19 cellular contexts compared by ENCODE assay signal in genomic region chr7:65397730-65398142, GRCh38. TPM values are rescaled to one million over a fixed set of nuclear protein-coding genes. Genes with fewer than 3 reads are reported as not detected.
A peak's percentile ranks its signal among the peaks of the same experiment; 100 is the strongest.
DNase-seq lines count a peak whose midpoint lies in the region; ATAC-seq and TF ChIP-seq lines count a peak whose summit lies in the region.
"Had no signal": no experiment of that assay in that cellular context is flagged by ENCODE, and none has a peak within 500 bp of the region (broad histone marks: within the 10 kb centered on the region; RNA-seq: fewer than 3 reads in every experiment).

No MANE protein-coding gene starts in this region.

- H3K9me2 ChIP-seq in GM23338 (ENCODE audit: insufficient read depth), result no peaks in the 10 kb centered on the region

- peaks cover 16% of the 10 kb centered on the region for H4K20me1 ChIP-seq in GM23338 (replicated peaks; ENCODE audit: insufficient read depth)

- H3K27ac ChIP-seq in GM23338 (ENCODE audit: low read depth) (no peak overlapping the region), epithelial cell of prostate (no peak overlapping the region)
- H3K27ac ChIP-seq: adrenal gland, colonic mucosa, esophagus squamous epithelium, heart left ventricle, thoracic aorta had no signal

- TF ChIP-seq CTCF in GM23338 (conservative IDR thresholded peaks at IDR 0.05; ENCODE audit: low read depth in 2 of 2) (peak in 1 of 2 experiments; percentile 22; a peak in 1 of 4 replicates), progenitor cell of endocrine pancreas (IDR thresholded peaks at IDR 0.05; ENCODE audit: unreplicated experiment) (peak; percentile 10)

- no peak overlapping the region for H3K4me3 ChIP-seq in GM23338
- H3K4me3 ChIP-seq: adrenal gland, colonic mucosa, esophagus squamous epithelium, GM12878, heart left ventricle, thoracic aorta had no signal

- peak; percentile 60 for DNase-seq in GM23338 (ENCODE audit: low spot score)
- DNase-seq in epithelial cell of prostate (ENCODE audit: low read depth, low spot score), result peak; percentile 18
- no peak for DNase-seq in progenitor cell of endocrine pancreas (ENCODE audit: low spot score, unreplicated experiment)
- DNase-seq in activated T-cell treated with anti-CD3 and anti-CD28 coated beads, Interleukin-2, amount 50 U/mL, for 48 hours, result no peak
- no peak for DNase-seq in stimulated activated naive CD8-positive, alpha-beta T cell treated with anti-CD3 and anti-CD28 coated beads, Interleukin-15, Interleukin-2, amounts not matched to agents 100 U/mL and 50 U/mL, for 24 hours
- no peak for DNase-seq in AG20443 (ENCODE audit: low spot score)
- DNase-seq: activated CD8-positive, alpha-beta T cell treated with anti-CD3 and anti-CD28 coated beads for 36 hours; adrenal gland; colonic mucosa; esophagus squamous epithelium; heart left ventricle; midbrain; NCI-H446 treated with DMSO at 0.1 percent for 48 hours; stimulated activated CD4-positive, alpha-beta T cell treated with anti-CD3 and anti-CD28 coated beads, Interleukin-4, amount 100 ng/mL, for 1 hour had no signal

- H3F3A ChIP-seq in GM23338 (replicated peaks; ENCODE audit: low read depth), result no peaks in the 10 kb centered on the region

- peaks cover 45% of the 10 kb centered on the region for H3K79me2 ChIP-seq in GM23338 (replicated peaks; ENCODE audit: insufficient read depth)

- H2AFZ ChIP-seq in GM23338, result no peak overlapping the region

- no peak overlapping the region for H3K4me2 ChIP-seq in GM23338

- no peaks in the 10 kb centered on the region for H3K27me3 Mint-ChIP-seq in GM23338 (ENCODE audit: insufficient read depth, low read depth, poor library complexity)
- H3K27me3 Mint-ChIP-seq in progenitor cell of endocrine pancreas, result no peaks in the 10 kb centered on the region
- H3K27me3 Mint-ChIP-seq: activated CD8-positive, alpha-beta T cell treated with anti-CD3 and anti-CD28 coated beads for 36 hours had no signal

- no peak overlapping the region for H3K27ac Mint-ChIP-seq in GM23338
- H3K27ac Mint-ChIP-seq in progenitor cell of endocrine pancreas, result no peak overlapping the region
- H3K27ac Mint-ChIP-seq: activated CD8-positive, alpha-beta T cell treated with anti-CD3 and anti-CD28 coated beads for 36 hours; CD14-positive monocyte had no signal

- peaks cover 38% of the 10 kb centered on the region; the same call in 1 of the 2 replicates for H3K36me3 ChIP-seq in GM23338 (ENCODE audit: insufficient read depth)
- H3K36me3 ChIP-seq: colonic mucosa had no signal

- H3K36me3 Mint-ChIP-seq in GM23338 (ENCODE audit: low read depth) (peaks cover 75% of the 10 kb centered on the region), progenitor cell of endocrine pancreas (ENCODE audit: insufficient read depth) (peaks cover 54% of the 10 kb centered on the region)

- H3K4me3 Mint-ChIP-seq in GM23338 (no peak overlapping the region), progenitor cell of endocrine pancreas (ENCODE audit: low read depth) (no peak overlapping the region)
- H3K4me3 Mint-ChIP-seq: activated CD8-positive, alpha-beta T cell treated with anti-CD3 and anti-CD28 coated beads for 36 hours; CD14-positive monocyte had no signal

- no peaks in the 10 kb centered on the region for H3K4me1 ChIP-seq in GM23338 (ENCODE audit: insufficient read depth)
- H3K4me1 ChIP-seq: adrenal gland, colonic mucosa, esophagus squamous epithelium, heart left ventricle had no signal

- peak; percentile 43; the same call in 2 of the 3 replicates for ATAC-seq in GM23338
- no peak for ATAC-seq in stimulated activated naive CD8-positive, alpha-beta T cell treated with anti-CD3 and anti-CD28 coated beads, Interleukin-15, Interleukin-2, amounts not matched to agents 100 U/mL and 50 U/mL, for 24 hours
- ATAC-seq: activated CD8-positive, alpha-beta T cell treated with anti-CD3 and anti-CD28 coated beads for 36 hours; GM12878; HCT116; heart left ventricle had no signal

- H3K9me3 Mint-ChIP-seq in GM23338 (peaks cover 41% of the 10 kb centered on the region), progenitor cell of endocrine pancreas (ENCODE audit: low read depth) (peaks cover 20% of the 10 kb centered on the region)

- no peaks in the 10 kb centered on the region for H3K27me3 ChIP-seq in GM23338 (ENCODE audit: insufficient read depth)
- H3K27me3 ChIP-seq: adrenal gland, colonic mucosa, esophagus squamous epithelium, heart left ventricle had no signal

- H3K4me1 Mint-ChIP-seq in GM23338 (no peaks in the 10 kb centered on the region), progenitor cell of endocrine pancreas (ENCODE audit: low read depth) (peaks cover 2% of the 10 kb centered on the region)
- H3K4me1 Mint-ChIP-seq: CD14-positive monocyte had no signal

TF ChIP-seq in GM23338, 12 proteins besides CTCF, POLR2A, EP300 and RAD21 (continues in another document):
- TF ChIP-seq STAT1 (IDR thresholded peaks at IDR 0.05; ENCODE audit: unreplicated experiment) (no peak), JUNB (IDR thresholded peaks at IDR 0.05; ENCODE audit: unreplicated experiment) (no peak), ZNF331 (CRISPR knock-in tag; IDR thresholded peaks at IDR 0.05; ENCODE audit: low read depth) (no peak), NANOG (IDR thresholded peaks at IDR 0.05; ENCODE audit: borderline replicate concordance) (no peak), REST (IDR thresholded peaks at IDR 0.05; ENCODE audit: unreplicated experiment) (no peak), EZH2 (IDR thresholded peaks at IDR 0.05; ENCODE audit: low read depth, unreplicated experiment) (no peak), ZNF114 (CRISPR knock-in tag; IDR thresholded peaks at IDR 0.05) (no peak)

TF ChIP-seq in PFSK-1, 5 proteins besides CTCF, POLR2A, EP300 and RAD21:
- TF ChIP-seq POLR2AphosphoS5 (IDR thresholded peaks at IDR 0.05; ENCODE audit: low read depth, low read length) (no peak), FOXP2 (optimal IDR thresholded peaks at IDR 0.05; ENCODE audit: borderline replicate concordance, extremely low read depth, extremely low read length, insufficient read depth) (no peak), REST (IDR thresholded peaks at IDR 0.05; ENCODE audit: insufficient read depth in 1 of 2, low read depth in 2 of 2, low read length in 2 of 2) (peak; percentile 23 to 85; a peak in 2 of 4 replicates), SIN3A (IDR thresholded peaks at IDR 0.05; ENCODE audit: borderline replicate concordance, insufficient read depth, low read length) (no peak)

RNA-seq across cellular contexts. Expression of gene ZNF92, which starts 24.1 kb away (rescaled TPM):
- total RNA-seq in GM23338 (2014; rRNA removed; shearing (Covaris generic)), result 47.6 and 56.3 TPM in 2 replicates
- polyA plus RNA-seq in GM23338 (2016; fragmentation: Nextera tagmentation; extraction: Ambion mirVana), result 20.3 and 25.3 TPM in 2 replicates
- polyA plus RNA-seq in PFSK-1 (2012; ENCODE audit: insufficient read length, low read depth), result 2.4 TPM
- total RNA-seq in progenitor cell of endocrine pancreas, result 20.6 and 24.1 TPM in 2 replicates

Comparison
In these comparisons a context has a peak if more than half of its experiments do, and no peak if none do; other contexts are left out.
1. DNase-seq: peak in GM23338 (single experiment) and epithelial cell of prostate (single experiment); none in progenitor cell of endocrine pancreas (single experiment), activated T-cell treated with anti-CD3 and anti-CD28 coated beads, Interleukin-2, amount 50 U/mL, for 48 hours (0 of 2), stimulated activated naive CD8-positive, alpha-beta T cell treated with anti-CD3 and anti-CD28 coated beads, Interleukin-15, Interleukin-2, amounts not matched to agents 100 U/mL and 50 U/mL, for 24 hours (single experiment) and AG20443 (single experiment).